In genomic region chr16:46972429-46972970, GRCh38 we compare ENCODE assay signal across 7 cellular contexts. TPM values are rescaled to one million over a fixed set of nuclear protein-coding genes. Genes with fewer than 3 reads are reported as not detected.
DNase-seq lines count a peak whose midpoint lies in the region; ATAC-seq and TF ChIP-seq lines count a peak whose summit lies in the region.

No MANE protein-coding gene starts in this region.

- no peak overlapping the region for H2BK15ac ChIP-seq in mesendoderm (replicated peaks; ENCODE audit: low read depth)

- no peak overlapping the region for H4K5ac ChIP-seq in mesendoderm (ENCODE audit: low read length)

- peak overlapping the region; percentile 46 for H3K18ac ChIP-seq in mesendoderm (ENCODE audit: low read length)

- peak overlapping the region; percentile 89 for H3K4me2 ChIP-seq in mesendoderm (ENCODE audit: low read length)

- peak overlapping the region; percentile 98 for H3K9ac ChIP-seq in mesendoderm (ENCODE audit: low read length)

- peak; percentile 53 for ATAC-seq in HG02678 (IDR thresholded peaks at IDR 0.05; ENCODE audit: unreplicated experiment)
- no peak for ATAC-seq in aorta (ENCODE audit: low FRiP score)

- H3K4me3 ChIP-seq in Peyer's patch (peak overlapping the region; percentile 79 to 98 (median 90)), coronary artery (peak overlapping the region; percentile 99), mesendoderm (ENCODE audit: low read length) (peak overlapping the region; percentile 98), aorta (ENCODE audit: low read length in 2 of 2) (peak overlapping the region; percentile 86 to 98)

- TF ChIP-seq CTCF in Peyer's patch (IDR thresholded peaks at IDR 0.05) (no peak), coronary artery (IDR thresholded peaks at IDR 0.05) (no peak)

- intact Hi-C loops in aorta (cut with DNase I) = loop anchor here (2.0 to 10.0 kb wide), 4 partner anchors 62 to 1642 kb away; partner anchors contain the start of genes GPT2 (in 1 of the 2), N4BP1 (in 1 of the 2), ORC6 (in 1 of the 2) and VPS35 (in 1 of the 2)

- H2AK5ac ChIP-seq in mesendoderm (ENCODE audit: low read length) = no peak overlapping the region

- H3K79me1 ChIP-seq in mesendoderm (ENCODE audit: low read length) = peaks cover 10% of the 10 kb centered on the region

- H3K4me1 ChIP-seq in Peyer's patch (peaks cover 0 to 24% (median 7%) of the 10 kb centered on the region in 4 donors), mesendoderm (ENCODE audit: control insufficient read depth, low read depth, low read length) (peaks cover 8% of the 10 kb centered on the region), aorta (ENCODE audit: control insufficient read depth in 1 of 2, insufficient read depth in 2 of 2, low read length in 2 of 2) (peaks cover 3 to 4% of the 10 kb centered on the region in 2 donors)

- peak overlapping the region; percentile 65 for H4K8ac ChIP-seq in mesendoderm (ENCODE audit: low read depth, low read length)

- H3K56ac ChIP-seq in mesendoderm (ENCODE audit: low read length) = peak overlapping the region; percentile 99

- no peak for TF ChIP-seq POLR2A in Peyer's patch (IDR thresholded peaks at IDR 0.05)

- H3K27ac ChIP-seq in Peyer's patch (peak overlapping the region; percentile 95 to 100 (median 97)), coronary artery (peak overlapping the region; percentile 89 to 96), mesendoderm (ENCODE audit: low read depth, low read length) (peak overlapping the region; percentile 88), aorta (ENCODE audit: low read depth in 1 of 2, low read length in 2 of 2) (peak overlapping the region; percentile 31 to 99)

- peaks cover 37% of the 10 kb centered on the region for H3K79me2 ChIP-seq in mesendoderm (ENCODE audit: control insufficient read depth, insufficient read depth, low read length)

- no peak overlapping the region for H2BK120ac ChIP-seq in mesendoderm (ENCODE audit: low read depth, low read length)

- no peak overlapping the region for H3K23ac ChIP-seq in mesendoderm (ENCODE audit: low read length)

- DNase-seq in GM03348 (ENCODE audit: low spot score) (peak; percentile 57), Peyer's patch (no peak), coronary artery (ENCODE audit: low spot score) (no peak), mesendoderm (no peak), aorta (no peak)
- no peak for DNase-seq in activated CD4-positive, CD25-positive, alpha-beta regulatory T cell (lab: John Stamatoyannopoulos, UW)

- no CpG with 5 or more reads among the region's 20 CpGs for WGBS in mesendoderm (ENCODE audit: extremely low coverage, insufficient coverage, low lambda C conversion rate)
- 2 to 3% methylated on average over 20 of the region's 20 CpGs for WGBS in aorta, 2 donors

- no peak overlapping the region for H3K4ac ChIP-seq in mesendoderm (ENCODE audit: low read depth, low read length)

- H3K36me3 ChIP-seq in Peyer's patch = peaks cover 0 to 26% (median 0%) of the 10 kb centered on the region in 3 donors
- H3K36me3 ChIP-seq in mesendoderm (ENCODE audit: control insufficient read depth, insufficient read depth, low read length) = peaks cover 10% of the 10 kb centered on the region
- H3K36me3 ChIP-seq in aorta (ENCODE audit: control insufficient read depth in 1 of 2, insufficient read depth in 2 of 2, low read length in 1 of 2) = peaks cover 0 to 3% of the 10 kb centered on the region in 2 donors

- H3K9me3 ChIP-seq in Peyer's patch (no peaks in the 10 kb centered on the region), aorta (ENCODE audit: control insufficient read depth, low read length) (no peaks in the 10 kb centered on the region)

- H3K27me3 ChIP-seq in Peyer's patch = no peaks in the 10 kb centered on the region
- H3K27me3 ChIP-seq in mesendoderm (ENCODE audit: insufficient read depth, low read length, poor library complexity) = no peaks in the 10 kb centered on the region
- H3K27me3 ChIP-seq in aorta (ENCODE audit: control insufficient read depth in 1 of 2, insufficient read depth in 2 of 2, low read length in 1 of 2) = no peaks in the 10 kb centered on the region

- no peak overlapping the region for H2BK5ac ChIP-seq in mesendoderm (ENCODE audit: low read length)

RNA-seq across cellular contexts. Expression of gene DNAJA2, which starts 1.0 kb away (rescaled TPM):
- total RNA-seq in Peyer's patch (10 to 100 TPM; 30.5 to 45.7 (median 36.5) TPM), aorta (10 to 100 TPM; 45.4 to 45.5 TPM)
- polyA plus RNA-seq in mesendoderm (2013, experiment 1 of 2) = 52.3 TPM
- 52.5 TPM for polyA plus RNA-seq in mesendoderm (2013, experiment 2 of 2)
- 10 to 100 TPM; 30.2 to 36.8 TPM for polyA plus RNA-seq in aorta
